Comparison of ENCODE assay signal across 9 cellular contexts in genomic region chr11:76787911-76788596, GRCh38. TPM values are rescaled to one million over a fixed set of nuclear protein-coding genes. Genes with fewer than 3 reads are reported as not detected.
DNase-seq lines count a peak whose midpoint lies in the region; ATAC-seq, FAIRE-seq and TF ChIP-seq lines count a peak whose summit lies in the region.
"Had no signal": no experiment of that assay in that cellular context is flagged by ENCODE, and none has a peak within 500 bp of the region (broad histone marks: within the 10 kb centered on the region; RNA-seq: fewer than 3 reads in every experiment).

No MANE protein-coding gene starts in this region.

- TF ChIP-seq POLR2A in body of pancreas (IDR thresholded peaks at IDR 0.05) (no peak), GM12892 (IDR thresholded peaks at IDR 0.05; ENCODE audit: low read depth, low read length) (no peak)

- peak overlapping the region in 3 of 5 donors; percentile 9 to 48 (median 29) for H3K9ac ChIP-seq in subcutaneous abdominal adipose tissue (ENCODE audit: low read length in 5 of 5)

- peak in 3 of 4 donors; percentile 45 to 49 (median 46) for DNase-seq in body of pancreas
- DNase-seq in right cardiac atrium = peak in 2 of 3 donors; percentile 40 to 46
- no peak for DNase-seq in GM12892 (ENCODE audit: insufficient read length)
- DNase-seq in cerebellum (ENCODE audit: low spot score) = no peak
- no peak for DNase-seq in stimulated activated CD4-positive, alpha-beta T cell treated with anti-CD3 and anti-CD28 coated beads, Interleukin-4, amount 100 ng/mL, for 24 hours
- DNase-seq: activated T-cell treated with anti-CD3 and anti-CD28 coated beads for 4 hours, NCI-H187 had no signal

- H3K36me3 ChIP-seq in HEK293 (ENCODE audit: control insufficient read depth in 2 of 2, insufficient read depth in 1 of 2, low read length in 2 of 2) = no peaks in the 10 kb centered on the region
- H3K36me3 ChIP-seq in body of pancreas (replicated peaks in 1 of 2; ENCODE audit: insufficient read depth in 1 of 2, low read depth in 2 of 2) = no peaks in the 10 kb centered on the region
- peaks cover 0 to 10% (median 2%) of the 10 kb centered on the region in 5 donors for H3K36me3 ChIP-seq in subcutaneous abdominal adipose tissue (ENCODE audit: control insufficient read depth in 5 of 5, insufficient read depth in 5 of 5, low read length in 5 of 5)

- WGBS in body of pancreas, 2 donors = 55 to 60% methylated on average over 10 to 12 of the region's 12 CpGs
- 54% methylated on average over 12 of the region's 12 CpGs for WGBS in right cardiac atrium

- intact Hi-C loops in body of pancreas (cut with DNase I) (no loop called here), right cardiac atrium (cut with DNase I) (no loop called here)

- FAIRE-seq in GM12892 (lab: Jason Lieb, UNC) = no peak

- H3K4me3 ChIP-seq in HEK293 (ENCODE audit: low read depth, low read length) (no peak overlapping the region), body of pancreas (no peak overlapping the region), right cardiac atrium (ENCODE audit: low read length) (no peak overlapping the region), subcutaneous abdominal adipose tissue (ENCODE audit: low read depth in 1 of 5, low read length in 5 of 5) (peak overlapping the region in 3 of 5 donors; percentile 13 to 90 (median 33))

- H3K4me1 ChIP-seq in HEK293 (ENCODE audit: control insufficient read depth, insufficient read depth, low read length) (peaks cover 3% of the 10 kb centered on the region; the same call in 1 of the 2 replicates), body of pancreas (peaks cover 69% of the 10 kb centered on the region), right cardiac atrium (ENCODE audit: control insufficient read depth, insufficient read depth, low read length) (peaks cover 9% of the 10 kb centered on the region), subcutaneous abdominal adipose tissue (ENCODE audit: control insufficient read depth in 5 of 5, insufficient read depth in 5 of 5, low read length in 5 of 5) (peaks cover 30 to 92% (median 88%) of the 10 kb centered on the region in 5 donors)

- H3K27ac ChIP-seq in HEK293 (ENCODE audit: extremely low read depth, low read depth, low read length) = no peak overlapping the region
- peak overlapping the region in 3 of 4 donors; percentile 31 to 47 (median 33) for H3K27ac ChIP-seq in body of pancreas
- H3K27ac ChIP-seq in right cardiac atrium (ENCODE audit: low read length) = no peak overlapping the region
- peak overlapping the region; percentile 95 for H3K27ac ChIP-seq in subcutaneous abdominal adipose tissue (ENCODE audit: low read depth, low read length)

- peak; percentile 8 for ATAC-seq in body of pancreas
- ATAC-seq in right cardiac atrium = no peak

- no peaks in the 10 kb centered on the region for H3K9me3 ChIP-seq in HEK293 (ENCODE audit: control insufficient read depth, insufficient read depth, low read depth, low read length)
- no peaks in the 10 kb centered on the region for H3K9me3 ChIP-seq in body of pancreas
- no peaks in the 10 kb centered on the region for H3K9me3 ChIP-seq in right cardiac atrium (ENCODE audit: control insufficient read depth, low read length)
- H3K9me3 ChIP-seq in subcutaneous abdominal adipose tissue (ENCODE audit: control insufficient read depth in 5 of 5, low read length in 5 of 5) = no peaks in the 10 kb centered on the region

- POLR2A ChIA-PET in HEK293 (lab: Yijun Ruan, JAX) = interaction anchor here (1.2 kb wide), 1 partner anchor 17 kb away, joined by 3 read pairs; no protein-coding TSS in a partner anchor

- CTCF ChIA-PET in HEK293 (lab: Yijun Ruan, JAX) = interaction anchor here (0.6 to 1.6 kb wide), 5 partner anchors 10 to 54 kb away, joined by 3 to 5 read pairs (median 4); no protein-coding TSS in a partner anchor

- H3K27me3 ChIP-seq in body of pancreas (no peaks in the 10 kb centered on the region), right cardiac atrium (ENCODE audit: control insufficient read depth, insufficient read depth) (no peaks in the 10 kb centered on the region), subcutaneous abdominal adipose tissue (ENCODE audit: control insufficient read depth in 5 of 5, insufficient read depth in 4 of 5, low read length in 5 of 5) (no peaks in the 10 kb centered on the region)

- TF ChIP-seq CTCF in HEK293 (tag by site-specific recombination; IDR thresholded peaks at IDR 0.05) = no peak
- TF ChIP-seq CTCF in body of pancreas (IDR thresholded peaks at IDR 0.05) = no peak

TF ChIP-seq in HEK293, 187 proteins besides CTCF, POLR2A, EP300 and RAD21 (continues in another document):
- no peak for TF ChIP-seq ZBTB17 (tag by site-specific recombination; IDR thresholded peaks at IDR 0.05)
- TF ChIP-seq RBAK (tag by site-specific recombination; IDR thresholded peaks at IDR 0.05) = no peak
- no peak for TF ChIP-seq ZNF560 (tag by site-specific recombination; IDR thresholded peaks at IDR 0.05; ENCODE audit: borderline replicate concordance)
- TF ChIP-seq TCF7L2 (IDR thresholded peaks at IDR 0.05; ENCODE audit: borderline replicate concordance, low read depth, low read length) = no peak
- TF ChIP-seq ZNF292 (tag by site-specific recombination; IDR thresholded peaks at IDR 0.05; ENCODE audit: borderline replicate concordance, low read depth) = no peak
- no peak for TF ChIP-seq ZNF302 (tag by site-specific recombination; IDR thresholded peaks at IDR 0.05; ENCODE audit: low read depth)
- TF ChIP-seq ZFP37 (tag by site-specific recombination; IDR thresholded peaks at IDR 0.05) = no peak
- TF ChIP-seq ZIC2 (tag by site-specific recombination; IDR thresholded peaks at IDR 0.05) = peak; percentile 86
- TF ChIP-seq ZEB2 (tag by site-specific recombination; IDR thresholded peaks at IDR 0.05) = no peak
- no peak for TF ChIP-seq ZNF10 (tag by site-specific recombination; IDR thresholded peaks at IDR 0.05)
- TF ChIP-seq GLIS2 (tag by site-specific recombination; IDR thresholded peaks at IDR 0.05) = peak; percentile 34; the same call in 1 of the 2 replicates
- no peak for TF ChIP-seq ZNF24 (tag by site-specific recombination; IDR thresholded peaks at IDR 0.05)
- no peak for TF ChIP-seq SP7 (tag by site-specific recombination; IDR thresholded peaks at IDR 0.05)
- no peak for TF ChIP-seq ZNF354C (tag by site-specific recombination; IDR thresholded peaks at IDR 0.05; ENCODE audit: borderline replicate concordance, low read depth)
- TF ChIP-seq, protein P1, sequence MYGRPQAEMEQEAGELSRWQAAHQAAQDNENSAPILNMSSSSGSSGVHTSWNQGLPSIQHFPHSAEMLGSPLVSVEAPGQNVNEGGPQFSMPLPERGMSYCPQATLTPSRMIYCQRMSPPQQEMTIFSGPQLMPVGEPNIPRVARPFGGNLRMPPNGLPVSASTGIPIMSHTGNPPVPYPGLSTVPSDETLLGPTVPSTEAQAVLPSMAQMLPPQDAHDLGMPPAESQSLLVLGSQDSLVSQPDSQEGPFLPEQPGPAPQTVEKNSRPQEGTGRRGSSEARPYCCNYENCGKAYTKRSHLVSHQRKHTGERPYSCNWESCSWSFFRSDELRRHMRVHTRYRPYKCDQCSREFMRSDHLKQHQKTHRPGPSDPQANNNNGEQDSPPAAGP (tag by site-specific recombination; IDR thresholded peaks at IDR 0.05) = no peak
- TF ChIP-seq, protein P2, sequence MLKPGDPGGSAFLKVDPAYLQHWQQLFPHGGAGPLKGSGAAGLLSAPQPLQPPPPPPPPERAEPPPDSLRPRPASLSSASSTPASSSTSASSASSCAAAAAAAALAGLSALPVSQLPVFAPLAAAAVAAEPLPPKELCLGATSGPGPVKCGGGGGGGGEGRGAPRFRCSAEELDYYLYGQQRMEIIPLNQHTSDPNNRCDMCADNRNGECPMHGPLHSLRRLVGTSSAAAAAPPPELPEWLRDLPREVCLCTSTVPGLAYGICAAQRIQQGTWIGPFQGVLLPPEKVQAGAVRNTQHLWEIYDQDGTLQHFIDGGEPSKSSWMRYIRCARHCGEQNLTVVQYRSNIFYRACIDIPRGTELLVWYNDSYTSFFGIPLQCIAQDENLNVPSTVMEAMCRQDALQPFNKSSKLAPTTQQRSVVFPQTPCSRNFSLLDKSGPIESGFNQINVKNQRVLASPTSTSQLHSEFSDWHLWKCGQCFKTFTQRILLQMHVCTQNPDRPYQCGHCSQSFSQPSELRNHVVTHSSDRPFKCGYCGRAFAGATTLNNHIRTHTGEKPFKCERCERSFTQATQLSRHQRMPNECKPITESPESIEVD (tag by site-specific recombination; IDR thresholded peaks at IDR 0.05) = no peak
- peak; percentile 45; the same call in 1 of the 2 replicates for TF ChIP-seq TRIM28 (IDR thresholded peaks at IDR 0.05; ENCODE audit: borderline replicate concordance, low read length)
- TF ChIP-seq ZNF37A (tag by site-specific recombination; IDR thresholded peaks at IDR 0.05) = no peak
- TF ChIP-seq, protein P3, sequence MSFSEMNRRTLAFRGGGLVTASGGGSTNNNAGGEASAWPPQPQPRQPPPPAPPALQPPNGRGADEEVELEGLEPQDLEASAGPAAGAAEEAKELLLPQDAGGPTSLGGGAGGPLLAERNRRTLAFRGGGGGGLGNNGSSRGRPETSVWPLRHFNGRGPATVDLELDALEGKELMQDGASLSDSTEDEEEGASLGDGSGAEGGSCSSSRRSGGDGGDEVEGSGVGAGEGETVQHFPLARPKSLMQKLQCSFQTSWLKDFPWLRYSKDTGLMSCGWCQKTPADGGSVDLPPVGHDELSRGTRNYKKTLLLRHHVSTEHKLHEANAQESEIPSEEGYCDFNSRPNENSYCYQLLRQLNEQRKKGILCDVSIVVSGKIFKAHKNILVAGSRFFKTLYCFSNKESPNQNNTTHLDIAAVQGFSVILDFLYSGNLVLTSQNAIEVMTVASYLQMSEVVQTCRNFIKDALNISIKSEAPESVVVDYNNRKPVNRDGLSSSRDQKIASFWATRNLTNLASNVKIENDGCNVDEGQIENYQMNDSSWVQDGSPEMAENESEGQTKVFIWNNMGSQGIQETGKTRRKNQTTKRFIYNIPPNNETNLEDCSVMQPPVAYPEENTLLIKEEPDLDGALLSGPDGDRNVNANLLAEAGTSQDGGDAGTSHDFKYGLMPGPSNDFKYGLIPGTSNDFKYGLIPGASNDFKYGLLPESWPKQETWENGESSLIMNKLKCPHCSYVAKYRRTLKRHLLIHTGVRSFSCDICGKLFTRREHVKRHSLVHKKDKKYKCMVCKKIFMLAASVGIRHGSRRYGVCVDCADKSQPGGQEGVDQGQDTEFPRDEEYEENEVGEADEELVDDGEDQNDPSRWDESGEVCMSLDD (tag by site-specific recombination; IDR thresholded peaks at IDR 0.05) = no peak
- no peak for TF ChIP-seq REPIN1 (tag by site-specific recombination; IDR thresholded peaks at IDR 0.05; ENCODE audit: low read depth)
- TF ChIP-seq ZNF2 (tag by site-specific recombination; IDR thresholded peaks at IDR 0.05) = no peak
- no peak for TF ChIP-seq ZNF146 (tag by site-specific recombination; IDR thresholded peaks at IDR 0.05)
- no peak for TF ChIP-seq ZNF341 (tag by site-specific recombination; IDR thresholded peaks at IDR 0.05; ENCODE audit: low read depth)

RNA-seq across cellular contexts. Expression of gene TSKU, which starts 4.9 kb away (rescaled TPM):
- 10 to 100 TPM; 32.7 to 51.7 TPM for total RNA-seq in body of pancreas
- total RNA-seq in right cardiac atrium = 10 to 100 TPM; 10.6 to 26.8 (median 15.3) TPM
- 14.1 TPM for polyA plus RNA-seq in right cardiac atrium
- 0.40 TPM for polyA plus RNA-seq in GM12892 (2012; ENCODE audit: missing spikeins)
- total RNA-seq in cerebellum = 6.7 TPM

Comparison
In these comparisons a context has a peak if more than half of its experiments do, and no peak if none do; other contexts are left out.
1. H3K27ac ChIP-seq: peak in body of pancreas (3 of 4) and subcutaneous abdominal adipose tissue (single experiment); none in HEK293 (single experiment) and right cardiac atrium (single experiment).
2. H3K4me3 ChIP-seq: peak in subcutaneous abdominal adipose tissue (3 of 5); none in HEK293 (single experiment), body of pancreas (0 of 2) and right cardiac atrium (single experiment).
3. DNase-seq: peak in body of pancreas (3 of 4) and right cardiac atrium (2 of 3); none in GM12892 (single experiment), cerebellum (single experiment) and stimulated activated CD4-positive, alpha-beta T cell treated with anti-CD3 and anti-CD28 coated beads, Interleukin-4, amount 100 ng/mL, for 24 hours (single experiment).